Comparison of ENCODE assay signal across 8 cellular contexts in the genomic region with DNA sequence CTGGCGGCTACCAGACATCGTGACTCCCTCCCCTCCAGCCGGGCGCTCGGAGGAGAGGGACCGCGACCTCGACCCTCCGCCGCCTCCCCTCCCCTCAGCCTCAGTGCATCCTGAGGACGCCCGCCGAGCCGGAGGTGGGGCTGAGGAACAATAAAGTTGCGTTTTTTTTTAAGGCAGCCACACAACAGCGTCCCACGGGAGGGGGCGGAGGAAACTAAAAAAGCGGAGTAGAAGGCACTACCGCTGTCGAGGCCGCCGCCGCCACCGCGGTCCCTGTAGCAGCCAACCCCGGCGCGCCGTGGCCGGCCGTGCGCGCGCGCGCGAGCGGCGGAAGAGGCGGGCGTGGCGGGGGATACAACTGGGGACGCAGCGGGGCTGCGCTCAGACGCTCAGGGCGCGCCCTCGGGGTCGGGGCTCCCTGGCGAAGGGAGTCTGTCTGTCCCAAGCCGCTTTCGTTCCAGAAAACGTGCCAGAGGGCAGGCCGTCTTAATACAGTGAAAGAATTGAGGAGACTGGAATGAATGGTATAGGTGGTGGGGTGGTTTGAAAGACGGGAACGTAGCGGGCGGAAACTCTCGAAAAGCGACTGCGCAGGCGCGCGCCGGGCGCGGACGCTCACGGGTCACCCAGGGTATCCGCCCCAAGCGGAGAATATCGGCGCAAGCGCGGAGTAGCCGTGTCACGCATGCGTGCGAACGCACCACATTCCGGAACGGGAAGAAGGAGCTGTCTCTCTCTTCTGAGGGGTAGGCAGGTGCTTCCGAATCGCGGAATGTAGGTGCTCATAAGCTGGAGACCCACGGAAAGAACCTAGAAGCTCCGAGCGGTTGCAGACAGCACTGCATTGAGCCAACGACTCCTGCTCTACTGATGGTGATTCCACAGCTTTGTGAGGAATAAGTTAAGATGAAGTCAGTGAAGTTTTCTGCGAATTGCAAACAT. TPM values are rescaled to one million over a fixed set of nuclear protein-coding genes. Genes with fewer than 3 reads are reported as not detected.
A peak's percentile ranks its signal among the peaks of the same experiment; 100 is the strongest.
DNase-seq lines count a peak whose midpoint lies in the region; ATAC-seq and TF ChIP-seq lines count a peak whose summit lies in the region.

A gene (minus strand): TSS at position 326 of the 942 bp plus-strand sequence. CDS start 308 bp downstream, at position 18.

- TF ChIP-seq CTCF in GM13976 (IDR thresholded peaks at IDR 0.05; ENCODE audit: borderline replicate concordance, control extremely low read depth, extremely low read depth, insufficient read depth, missing control alignments) (no peak), progenitor cell of endocrine pancreas (IDR thresholded peaks at IDR 0.05; ENCODE audit: unreplicated experiment) (peak; percentile 9)

- in situ Hi-C loops in GM13976 (cut with MboI; ENCODE audit: low sequenced_read_pairs, unreplicated experiment) = no loop called here

- peaks cover 1% of the 10 kb centered on the region for H3K36me3 Mint-ChIP-seq in progenitor cell of endocrine pancreas (ENCODE audit: insufficient read depth)

- peak within 1 kb of the TSS; percentile 88 for H3K4me3 Mint-ChIP-seq in progenitor cell of endocrine pancreas (ENCODE audit: low read depth)

- peaks cover 34% of the 10 kb centered on the region for H3K4me1 Mint-ChIP-seq in progenitor cell of endocrine pancreas (ENCODE audit: low read depth)

- peak within 1 kb of the TSS; percentile 99 for H3K27ac Mint-ChIP-seq in progenitor cell of endocrine pancreas

- ATAC-seq in HG02870 (IDR thresholded peaks at IDR 0.05; ENCODE audit: unreplicated experiment) = peak; percentile 72
- peak; percentile 97 for ATAC-seq in left cardiac atrium

- intact Hi-C loops in T-helper 1 cell treated with Interleukin-12 subunit alpha and Interleukin-12 subunit beta and Interleukin-4 antibody, amounts not matched to agents 30 ng/mL and 1 ng/mL, for 36 hours (cut with micrococcal nuclease) = loop anchor here (1.0 to 5.0 kb wide), 7 partner anchors 30 to 1208 kb away; a partner anchor contains a TSS
- intact Hi-C loops in left cardiac atrium (cut with DNase I) = no loop called here

- no peaks in the 10 kb centered on the region for H3K9me3 Mint-ChIP-seq in progenitor cell of endocrine pancreas (ENCODE audit: low read depth)

- H3K27me3 Mint-ChIP-seq in progenitor cell of endocrine pancreas = no peaks in the 10 kb centered on the region

- DNase-seq in GM13976 (ENCODE audit: low spot score) = peak; percentile 92
- peak; percentile 92 for DNase-seq in NCI-H146 treated with DMSO at 0.1 percent for 48 hours (lab: John Stamatoyannopoulos, UW; ENCODE audit: unreplicated experiment)
- peak; percentile 90 for DNase-seq in amniotic epithelial cell (ENCODE audit: low read depth)
- DNase-seq in left cardiac atrium = peak; percentile 98
- peak; percentile 95 for DNase-seq in progenitor cell of endocrine pancreas (ENCODE audit: low spot score, unreplicated experiment)
- DNase-seq in ureter (ENCODE audit: low spot score) = peak; percentile 98

RNA-seq across cellular contexts. Expression of the gene that starts here (rescaled TPM):
- total RNA-seq in T-helper 1 cell treated with Interleukin-12 subunit alpha and Interleukin-12 subunit beta and Interleukin-4 antibody, amounts not matched to agents 30 ng/mL and 1 ng/mL, for 36 hours = 41.9 and 47.2 TPM in 2 replicates
- 10 to 100 TPM; 26.3 to 28.5 TPM for total RNA-seq in left cardiac atrium
- total RNA-seq in progenitor cell of endocrine pancreas = 58.1 and 60.2 TPM in 2 replicates
- 60.6 TPM for total RNA-seq in ureter

Comparison
In these comparisons a context has a peak if more than half of its experiments do, and no peak if none do; other contexts are left out.
1. Peak in every context shown above with its lines: DNase-seq and ATAC-seq.